ENCODE assay signal across 1 cellular context in genomic region chr15:49169880-49170597, GRCh38.
TF ChIP-seq lines count a peak whose summit lies in the region.

Gene GALK2, plus strand, starts transcription at chr15:49170247. Its CDS starts 76 bp downstream, at chr15:49170323.

TF ChIP-seq in HepG2, 621 proteins besides CTCF, POLR2A, EP300 and RAD21 (continued from another document and continues in another):
- TF ChIP-seq BRF2 (CRISPR knock-in tag; IDR thresholded peaks at IDR 0.05) (peak; percentile 76; the same call in 1 of the 2 replicates), PBX2 (CRISPR knock-in tag; IDR thresholded peaks at IDR 0.05) (no peak), ADNP (CRISPR knock-in tag; IDR thresholded peaks at IDR 0.05) (no peak), ZNF446 (CRISPR knock-in tag; IDR thresholded peaks at IDR 0.05) (no peak), NFE2L2 (IDR thresholded peaks at IDR 0.05; ENCODE audit: low read length) (no peak), KLF13 (CRISPR knock-in tag; IDR thresholded peaks at IDR 0.05) (no peak), SNAPC2 (CRISPR knock-in tag; IDR thresholded peaks at IDR 0.05) (no peak), GTF2F1 (IDR thresholded peaks at IDR 0.05; ENCODE audit: low read length) (no peak), DNMT3B (CRISPR knock-in tag; conservative IDR thresholded peaks at IDR 0.05) (no peak; the same call in 1 of the 2 replicates), FOSL2 (CRISPR knock-in tag; IDR thresholded peaks at IDR 0.05) (peak; percentile 31; the same call in 1 of the 2 replicates), MZF1 (CRISPR knock-in tag; IDR thresholded peaks at IDR 0.05; ENCODE audit: borderline replicate concordance) (no peak), ZNF546 (CRISPR knock-in tag; conservative IDR thresholded peaks at IDR 0.05) (no peak), ETV5 (CRISPR knock-in tag; IDR thresholded peaks at IDR 0.05; ENCODE audit: borderline replicate concordance) (peak; percentile 65), RNF2 (conservative IDR thresholded peaks at IDR 0.05; ENCODE audit: low read depth) (peak; percentile 75), ZNF557 (CRISPR knock-in tag; IDR thresholded peaks at IDR 0.05) (no peak; the same call in 1 of the 2 replicates), TAF1 (CRISPR knock-in tag; IDR thresholded peaks at IDR 0.05) (peak; percentile 74; the same call in 1 of the 2 replicates), DDIT3 (CRISPR knock-in tag; IDR thresholded peaks at IDR 0.05) (no peak), ZNF354B (CRISPR knock-in tag; IDR thresholded peaks at IDR 0.05) (no peak), CEBPZ (IDR thresholded peaks at IDR 0.05; ENCODE audit: low read length) (no peak), HNF1A (IDR thresholded peaks at IDR 0.05; ENCODE audit: low read depth) (no peak), HNF1A (CRISPR knock-in tag; IDR thresholded peaks at IDR 0.05; ENCODE audit: borderline replicate concordance) (peak; percentile 44; the same call in 1 of the 2 replicates), HDAC6 (IDR thresholded peaks at IDR 0.05; ENCODE audit: low read depth, low read length) (no peak), TCF7 (IDR thresholded peaks at IDR 0.05; ENCODE audit: low read depth) (no peak), TIGD3 (CRISPR knock-in tag; IDR thresholded peaks at IDR 0.05; ENCODE audit: borderline replicate concordance) (peak; percentile 64; the same call in 1 of the 2 replicates), ZBTB49 (CRISPR knock-in tag; IDR thresholded peaks at IDR 0.05; ENCODE audit: borderline replicate concordance) (no peak), ZNF749 (CRISPR knock-in tag; IDR thresholded peaks at IDR 0.05; ENCODE audit: borderline replicate concordance) (peak; percentile 58; the same call in 1 of the 2 replicates), ZNF34 (CRISPR knock-in tag; IDR thresholded peaks at IDR 0.05; ENCODE audit: borderline replicate concordance) (no peak), MTA3 (CRISPR knock-in tag; IDR thresholded peaks at IDR 0.05) (no peak), EED (CRISPR knock-in tag; IDR thresholded peaks at IDR 0.05) (no peak; the same call in 1 of the 2 replicates), TAF15 (IDR thresholded peaks at IDR 0.05; ENCODE audit: low read depth, low read length, poor library complexity, severe bottlenecking) (no peak), KDM4B (CRISPR knock-in tag; IDR thresholded peaks at IDR 0.05) (no peak), TOE1 (CRISPR knock-in tag; IDR thresholded peaks at IDR 0.05) (no peak), BRCA1 (CRISPR knock-in tag; IDR thresholded peaks at IDR 0.05) (no peak), MTF2 (CRISPR knock-in tag; IDR thresholded peaks at IDR 0.05; ENCODE audit: borderline replicate concordance) (no peak), CREM (IDR thresholded peaks at IDR 0.05) (peak; percentile 65; the same call in 1 of the 2 replicates), CREM (CRISPR knock-in tag; IDR thresholded peaks at IDR 0.05) (no peak), TBX2 (CRISPR knock-in tag; IDR thresholded peaks at IDR 0.05; ENCODE audit: borderline replicate concordance) (peak; percentile 65), PHF20 (CRISPR knock-in tag; IDR thresholded peaks at IDR 0.05) (peak; percentile 77), IRF1 (CRISPR knock-in tag; IDR thresholded peaks at IDR 0.05; ENCODE audit: low read depth) (no peak), ZNF414 (CRISPR knock-in tag; IDR thresholded peaks at IDR 0.05) (no peak), EHMT2 (IDR thresholded peaks at IDR 0.05; ENCODE audit: borderline replicate concordance, low read depth, low read length) (no peak), KLF11 (CRISPR knock-in tag; IDR thresholded peaks at IDR 0.05) (no peak), NFRKB (IDR thresholded peaks at IDR 0.05) (no peak), ZUFSP (CRISPR knock-in tag; IDR thresholded peaks at IDR 0.05; ENCODE audit: borderline replicate concordance) (no peak), ARNTL (CRISPR knock-in tag; IDR thresholded peaks at IDR 0.05) (peak; percentile 60; the same call in 1 of the 2 replicates), KLF16 (CRISPR knock-in tag; IDR thresholded peaks at IDR 0.05) (peak in 1 of 2 experiments; percentile 62; a peak in 1 of 4 replicates), SCMH1 (CRISPR knock-in tag; IDR thresholded peaks at IDR 0.05; ENCODE audit: borderline replicate concordance) (no peak), TSC22D2 (CRISPR knock-in tag; IDR thresholded peaks at IDR 0.05; ENCODE audit: borderline replicate concordance) (peak; percentile 71; the same call in 1 of the 2 replicates), RARG (CRISPR knock-in tag; IDR thresholded peaks at IDR 0.05; ENCODE audit: low read depth) (no peak), ZNF709 (CRISPR knock-in tag; IDR thresholded peaks at IDR 0.05) (0 out of 2 replicates have a peak, but pooled peaks have one; percentile 51), ZC3H4 (CRISPR knock-in tag; IDR thresholded peaks at IDR 0.05; ENCODE audit: borderline replicate concordance) (no peak), MTF1 (CRISPR knock-in tag; IDR thresholded peaks at IDR 0.05) (no peak)
